In the genomic region with DNA sequence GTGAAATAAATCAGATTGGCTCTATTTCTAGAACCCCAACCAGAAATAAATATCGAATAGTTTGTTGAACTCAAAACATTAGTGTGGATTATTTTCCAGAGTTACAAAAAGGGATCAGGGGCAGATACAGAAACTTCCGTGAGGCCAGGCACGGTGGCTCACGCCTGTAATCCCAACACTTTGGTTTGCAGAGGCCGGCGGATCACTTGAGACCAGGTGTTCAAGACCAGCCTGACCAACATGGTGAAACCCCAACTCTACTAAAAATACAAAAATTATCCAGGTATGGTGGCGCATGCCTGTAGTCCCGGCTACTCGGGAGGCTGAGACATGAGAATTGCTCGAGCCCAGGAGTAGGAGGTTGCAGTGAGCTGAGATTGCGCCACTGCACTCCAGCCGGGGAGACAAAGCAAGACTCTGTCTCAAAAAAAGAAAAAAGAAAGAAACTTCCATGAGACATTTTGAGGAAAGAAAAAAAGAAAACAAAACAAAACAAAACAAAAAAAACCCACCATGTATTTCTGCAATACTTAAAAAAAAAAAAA, we compare ENCODE assay signal across 12 cellular contexts. TPM values are rescaled to one million over a fixed set of nuclear protein-coding genes. Genes with fewer than 3 reads are reported as not detected.
DNase-seq lines count a peak whose midpoint lies in the region; ATAC-seq and TF ChIP-seq lines count a peak whose summit lies in the region.
"Had no signal": no experiment of that assay in that cellular context is flagged by ENCODE, and none has a peak within 500 bp of the region (broad histone marks: within the 10 kb centered on the region; RNA-seq: fewer than 3 reads in every experiment).

No MANE protein-coding gene starts in this region.

- no peak overlapping the region for H2BK15ac ChIP-seq in mesendoderm (replicated peaks; ENCODE audit: low read depth)

- no peak overlapping the region for H3K4me2 ChIP-seq in mesendoderm (ENCODE audit: low read length)

- no peak overlapping the region for H3K9ac ChIP-seq in mesendoderm (ENCODE audit: low read length)

- no peaks in the 10 kb centered on the region for H3K4me1 ChIP-seq in mesendoderm (ENCODE audit: control insufficient read depth, low read depth, low read length)

- no peak overlapping the region for H4K5ac ChIP-seq in mesendoderm (ENCODE audit: low read length)

- no CpG with 5 or more reads among the region's 12 CpGs for WGBS in mesendoderm (ENCODE audit: extremely low coverage, insufficient coverage, low lambda C conversion rate)

- H3K23ac ChIP-seq in mesendoderm (ENCODE audit: low read length) = no peak overlapping the region

- POLR2A ChIA-PET in activated CD4-positive, alpha-beta T cell treated with anti-CD3 and anti-CD28 coated beads, Interleukin-2, amount 10 ng/mL, durations not matched to agents 7 days and 5 days (lab: Charles Lee) = no interaction called here
- POLR2A ChIA-PET in T-cell (lab: Charles Lee) = interaction anchor here in 1 of 2 donors (0.7 kb wide), 1 partner anchor 12 kb away, joined by 3 read pairs; no protein-coding TSS in a partner anchor

- H2BK5ac ChIP-seq in mesendoderm (ENCODE audit: low read length) = no peak overlapping the region

- no peaks in the 10 kb centered on the region for H3K27me3 ChIP-seq in mesendoderm (ENCODE audit: insufficient read depth, low read length, poor library complexity)
- H3K27me3 ChIP-seq: Peyer's patch had no signal

- peaks cover 16% of the 10 kb centered on the region for H3K79me2 ChIP-seq in mesendoderm (ENCODE audit: control insufficient read depth, insufficient read depth, low read length)

- peaks cover 37% of the 10 kb centered on the region for H3K36me3 Mint-ChIP-seq in activated CD4-positive, alpha-beta T cell treated with anti-CD3 and anti-CD28 coated beads, Interleukin-2, amount 10 ng/mL, durations not matched to agents 7 days and 5 days (ENCODE audit: low read depth)
- H3K36me3 Mint-ChIP-seq in T-cell (peaks cover 27% of the 10 kb centered on the region), glutamatergic neuron (ENCODE audit: unreplicated experiment) (no peaks in the 10 kb centered on the region)
- H3K36me3 Mint-ChIP-seq in stimulated activated effector memory CD8-positive, alpha-beta T cell treated with anti-CD3 and anti-CD28 coated beads, Interleukin-12 subunit alpha, Interleukin-12 subunit beta, amount 100 ng/mL, for 72 hours = peaks cover 66% of the 10 kb centered on the region

- peaks cover 11% of the 10 kb centered on the region for H3K79me1 ChIP-seq in mesendoderm (ENCODE audit: low read length)

- no peak overlapping the region for H3K27ac ChIP-seq in mesendoderm (ENCODE audit: low read depth, low read length)

- no peaks in the 10 kb centered on the region for H3K36me3 ChIP-seq in mesendoderm (ENCODE audit: control insufficient read depth, insufficient read depth, low read length)

- no peak for DNase-seq in activated CD4-positive, alpha-beta T cell treated with anti-CD3 and anti-CD28 coated beads, Interleukin-2, amount 10 ng/mL, durations not matched to agents 7 days and 5 days
- DNase-seq in activated CD4-positive, alpha-beta T cell treated with anti-CD3 and anti-CD28 coated beads, Interleukin-2, amount 50 U/mL, for 1 hour = no peak
- DNase-seq in T-cell (no peak), glutamatergic neuron (no peak), mesendoderm (no peak), AG08396 (ENCODE audit: low spot score) (no peak), iPS-NIHi11 (ENCODE audit: low spot score) (no peak)
- DNase-seq in stimulated activated effector memory CD8-positive, alpha-beta T cell treated with anti-CD3 and anti-CD28 coated beads, Interleukin-12 subunit alpha, Interleukin-12 subunit beta, amount 100 ng/mL, for 72 hours (ENCODE audit: low spot score in 2 of 2) = no peak
- DNase-seq: effector memory CD4-positive, alpha-beta T cell; NCI-H2107; Peyer's patch had no signal

- CTCF ChIA-PET in activated CD4-positive, alpha-beta T cell treated with anti-CD3 and anti-CD28 coated beads, Interleukin-2, amount 10 ng/mL, durations not matched to agents 7 days and 5 days (lab: Charles Lee) = no interaction called here
- CTCF ChIA-PET in T-cell (lab: Charles Lee) = interaction anchor here in 1 of 2 donors (0.7 kb wide), 2 partner anchors 12 to 73 kb away, joined by 3 read pairs; no protein-coding TSS in a partner anchor

- no peak overlapping the region for H3K4me3 ChIP-seq in mesendoderm (ENCODE audit: low read length)

- H3K4ac ChIP-seq in mesendoderm (ENCODE audit: low read depth, low read length) = no peak overlapping the region

- no peak for TF ChIP-seq CTCF in glutamatergic neuron (IDR thresholded peaks at IDR 0.05; ENCODE audit: partially characterized antibody, unreplicated experiment)

- no peak for ATAC-seq in T-cell (replicated peaks in 1 of 4)
- no peak for ATAC-seq in stimulated activated effector memory CD8-positive, alpha-beta T cell treated with anti-CD3 and anti-CD28 coated beads, Interleukin-12 subunit alpha, Interleukin-12 subunit beta, amount 100 ng/mL, for 72 hours
- ATAC-seq: activated naive CD4-positive, alpha-beta T cell treated with anti-CD3 and anti-CD28 coated beads, Interleukin-2, amount 50 U/mL, for 72 hours had no signal

- no peak overlapping the region for H3K18ac ChIP-seq in mesendoderm (ENCODE audit: low read length)

- H3K4me1 Mint-ChIP-seq in activated CD4-positive, alpha-beta T cell treated with anti-CD3 and anti-CD28 coated beads, Interleukin-2, amount 10 ng/mL, durations not matched to agents 7 days and 5 days = peaks cover 20% of the 10 kb centered on the region
- H3K4me1 Mint-ChIP-seq in T-cell = peaks cover 41 to 44% (median 42%) of the 10 kb centered on the region in 3 donors
- H3K4me1 Mint-ChIP-seq in glutamatergic neuron (ENCODE audit: low read depth, unreplicated experiment) = peaks cover 5% of the 10 kb centered on the region
- peaks cover 17% of the 10 kb centered on the region for H3K4me1 Mint-ChIP-seq in stimulated activated effector memory CD8-positive, alpha-beta T cell treated with anti-CD3 and anti-CD28 coated beads, Interleukin-12 subunit alpha, Interleukin-12 subunit beta, amount 100 ng/mL, for 72 hours

- H3K9me3 Mint-ChIP-seq in activated CD4-positive, alpha-beta T cell treated with anti-CD3 and anti-CD28 coated beads, Interleukin-2, amount 10 ng/mL, durations not matched to agents 7 days and 5 days = no peaks in the 10 kb centered on the region
- H3K9me3 Mint-ChIP-seq in T-cell (no peaks in the 10 kb centered on the region), glutamatergic neuron (ENCODE audit: unreplicated experiment) (peaks cover 9% of the 10 kb centered on the region)
- H3K9me3 Mint-ChIP-seq in stimulated activated effector memory CD8-positive, alpha-beta T cell treated with anti-CD3 and anti-CD28 coated beads, Interleukin-12 subunit alpha, Interleukin-12 subunit beta, amount 100 ng/mL, for 72 hours = no peaks in the 10 kb centered on the region
- H3K9me3 Mint-ChIP-seq: activated naive CD4-positive, alpha-beta T cell treated with anti-CD3 and anti-CD28 coated beads, Interleukin-2, amount 50 U/mL, for 72 hours had no signal

- H2BK120ac ChIP-seq in mesendoderm (ENCODE audit: low read depth, low read length) = no peak overlapping the region

- H3K56ac ChIP-seq in mesendoderm (ENCODE audit: low read length) = no peak overlapping the region

- H3K27me3 Mint-ChIP-seq in activated CD4-positive, alpha-beta T cell treated with anti-CD3 and anti-CD28 coated beads, Interleukin-2, amount 10 ng/mL, durations not matched to agents 7 days and 5 days = peaks cover 11% of the 10 kb centered on the region
- no peaks in the 10 kb centered on the region for H3K27me3 Mint-ChIP-seq in T-cell
- peaks cover 3% of the 10 kb centered on the region for H3K27me3 Mint-ChIP-seq in glutamatergic neuron (ENCODE audit: unreplicated experiment)

- H4K8ac ChIP-seq in mesendoderm (ENCODE audit: low read depth, low read length) = no peak overlapping the region

- no peak overlapping the region for H3K27ac Mint-ChIP-seq in activated CD4-positive, alpha-beta T cell treated with anti-CD3 and anti-CD28 coated beads, Interleukin-2, amount 10 ng/mL, durations not matched to agents 7 days and 5 days
- peak overlapping the region in 1 of 2 donors; percentile 6 for H3K27ac Mint-ChIP-seq in T-cell
- H3K27ac Mint-ChIP-seq in glutamatergic neuron (ENCODE audit: unreplicated experiment) = no peak overlapping the region
- H3K27ac Mint-ChIP-seq in stimulated activated effector memory CD8-positive, alpha-beta T cell treated with anti-CD3 and anti-CD28 coated beads, Interleukin-12 subunit alpha, Interleukin-12 subunit beta, amount 100 ng/mL, for 72 hours = no peak overlapping the region

- H2AK5ac ChIP-seq in mesendoderm (ENCODE audit: low read length) = no peak overlapping the region

- H3K4me3 Mint-ChIP-seq in activated CD4-positive, alpha-beta T cell treated with anti-CD3 and anti-CD28 coated beads, Interleukin-2, amount 10 ng/mL, durations not matched to agents 7 days and 5 days = peak overlapping the region; percentile 90
- peak overlapping the region; percentile 91 to 95 (median 91) for H3K4me3 Mint-ChIP-seq in T-cell
- peak overlapping the region; percentile 95 for H3K4me3 Mint-ChIP-seq in glutamatergic neuron (ENCODE audit: unreplicated experiment)
- H3K4me3 Mint-ChIP-seq in stimulated activated effector memory CD8-positive, alpha-beta T cell treated with anti-CD3 and anti-CD28 coated beads, Interleukin-12 subunit alpha, Interleukin-12 subunit beta, amount 100 ng/mL, for 72 hours = peak overlapping the region; percentile 86

RNA-seq across cellular contexts. Expression of a gene that starts 2.1 kb away (rescaled TPM):
- 10 to 100 TPM; 25.2 to 25.9 TPM for total RNA-seq in activated CD4-positive, alpha-beta T cell treated with anti-CD3 and anti-CD28 coated beads, Interleukin-2, amount 10 ng/mL, durations not matched to agents 7 days and 5 days
- total RNA-seq in T-cell (10 to 100 TPM; 47.7 to 58.1 (median 54.2) TPM), glutamatergic neuron (ENCODE audit: unreplicated experiment) (52.7 TPM)
- 22.7 TPM for polyA plus RNA-seq in mesendoderm (2013, experiment 1 of 2)
- polyA plus RNA-seq in mesendoderm (2013, experiment 2 of 2) = 24.1 TPM
